ENCODE assay signal across 1 cellular context in genomic region chr14:73272393-73272792, GRCh38.
TF ChIP-seq lines count a peak whose summit lies in the region.

No MANE protein-coding gene starts in this region.

TF ChIP-seq in GM12878, 131 proteins besides CTCF, POLR2A, EP300 and RAD21 (continued from another document):
- TF ChIP-seq PKNOX1 (IDR thresholded peaks at IDR 0.05) = no peak
